ENCODE assay signal across 8 cellular contexts in genomic region chr7:77327932-77328628, GRCh38.
A peak's percentile ranks its signal among the peaks of the same experiment; 100 is the strongest.
DNase-seq lines count a peak whose midpoint lies in the region; ATAC-seq and TF ChIP-seq lines count a peak whose summit lies in the region.

No MANE protein-coding gene starts in this region.

- CTCF ChIA-PET in Caco-2 (lab: Charles Lee), result no interaction called here

- H3K27me3 ChIP-seq in Caco-2 (replicated peaks; ENCODE audit: control insufficient read depth, insufficient read depth, low read length), result no peaks in the 10 kb centered on the region
- no peaks in the 10 kb centered on the region for H3K27me3 ChIP-seq in adrenal gland

- H3K36me3 Mint-ChIP-seq in Caco-2 (ENCODE audit: insufficient read depth, unreplicated experiment), result peaks cover 12% of the 10 kb centered on the region
- peaks cover 0 to 26% (median 3%) of the 10 kb centered on the region in 3 donors for H3K36me3 Mint-ChIP-seq in naive thymus-derived CD8-positive, alpha-beta T cell

- H3K27ac Mint-ChIP-seq in Caco-2 (ENCODE audit: unreplicated experiment), result peak overlapping the region; percentile 21
- H3K27ac Mint-ChIP-seq in naive thymus-derived CD8-positive, alpha-beta T cell, result peak overlapping the region in 9 of 10 donors; percentile 9 to 89 (median 39)

- POLR2A ChIA-PET in Caco-2 (lab: Charles Lee), result no interaction called here
- POLR2A ChIA-PET in naive thymus-derived CD8-positive, alpha-beta T cell (lab: Charles Lee), result no interaction called here

- H3K9me3 Mint-ChIP-seq in Caco-2 (ENCODE audit: unreplicated experiment), result no peaks in the 10 kb centered on the region
- no peaks in the 10 kb centered on the region for H3K9me3 Mint-ChIP-seq in naive thymus-derived CD8-positive, alpha-beta T cell

- H3K9me3 ChIP-seq in Caco-2, result no peaks in the 10 kb centered on the region
- H3K9me3 ChIP-seq in adrenal gland (replicated peaks in 1 of 3), result no peaks in the 10 kb centered on the region

- intact Hi-C loops in Caco-2 (cut with micrococcal nuclease; ENCODE audit: unreplicated experiment) (loop anchor here (2.0 kb wide), 1 partner anchor 81 kb away; no protein-coding TSS in a partner anchor), adrenal gland (cut with DNase I) (loop anchor here in 1 of 2 donors (10.0 kb wide), 1 partner anchor 83 kb away; no protein-coding TSS in a partner anchor)

- peaks cover 20% of the 10 kb centered on the region for H3K4me1 ChIP-seq in Caco-2
- H3K4me1 ChIP-seq in adrenal gland (replicated peaks in 1 of 2), result peaks cover 16 to 32% of the 10 kb centered on the region in 2 donors

- H3K27ac ChIP-seq in adrenal gland, result peak overlapping the region in 3 of 5 donors; percentile 29 to 43 (median 34)

- TF ChIP-seq CTCF in Caco-2 (IDR thresholded peaks at IDR 0.05; ENCODE audit: insufficient read depth in 1 of 2, low read depth in 1 of 2, low read length in 1 of 2, severe bottlenecking in 1 of 2, unreplicated experiment in 1 of 2) (no peak), adrenal gland (IDR thresholded peaks at IDR 0.05) (no peak)

- peak; percentile 58 to 68 for ATAC-seq in naive thymus-derived CD8-positive, alpha-beta T cell

- peaks cover 16% of the 10 kb centered on the region for H3K4me1 Mint-ChIP-seq in Caco-2 (ENCODE audit: low read depth, unreplicated experiment)
- peaks cover 29 to 62% (median 49%) of the 10 kb centered on the region in 4 donors for H3K4me1 Mint-ChIP-seq in naive thymus-derived CD8-positive, alpha-beta T cell

- DNase-seq in Caco-2 (no peak), NCI-H69 (lab: John Stamatoyannopoulos, UW) (peak; percentile 59), adrenal gland (peak in 4 of 7 donors; percentile 23 to 61 (median 30)), iPS-NIHi11 (ENCODE audit: low spot score) (no peak), DMS114 treated with DMSO at 0.1 percent for 48 hours (lab: John Stamatoyannopoulos, UW; ENCODE audit: unreplicated experiment) (no peak), NCI-H1436 treated with DMSO at 0.1 percent for 48 hours (lab: John Stamatoyannopoulos, UW) (no peak), hippocampal formation (lab: John Stamatoyannopoulos, UW) (no peak)
- DNase-seq in naive thymus-derived CD8-positive, alpha-beta T cell, result peak in 6 of 10 donors; percentile 4 to 43 (median 24)

- TF ChIP-seq POLR2A in adrenal gland (IDR thresholded peaks at IDR 0.05), result no peak

- no TSS peak for BruUV-seq in Caco-2 (replicated peaks; lab: Mats Ljungman, UMichigan)

- H3K4me3 Mint-ChIP-seq in Caco-2 (ENCODE audit: unreplicated experiment), result no peak overlapping the region
- peak overlapping the region; percentile 34 to 75 (median 62) for H3K4me3 Mint-ChIP-seq in naive thymus-derived CD8-positive, alpha-beta T cell

- H3K36me3 ChIP-seq in Caco-2 (ENCODE audit: control insufficient read depth, insufficient read depth, low read length), result no peaks in the 10 kb centered on the region
- no peaks in the 10 kb centered on the region for H3K36me3 ChIP-seq in adrenal gland (replicated peaks in 1 of 2)

- 23 to 28% (median 25%) methylated on average over 4 to 6 of the region's 6 CpGs for WGBS in adrenal gland, 4 donors

- H3K4me3 ChIP-seq in Caco-2 (ENCODE audit: low read depth, low read length) (no peak overlapping the region), adrenal gland (no peak overlapping the region)

- no peaks in the 10 kb centered on the region for H3K27me3 Mint-ChIP-seq in Caco-2 (ENCODE audit: insufficient read depth, unreplicated experiment)
- no peaks in the 10 kb centered on the region for H3K27me3 Mint-ChIP-seq in naive thymus-derived CD8-positive, alpha-beta T cell

Comparison
In these comparisons a context has a peak if more than half of its experiments do, and no peak if none do; other contexts are left out.
1. DNase-seq: peak in NCI-H69 (single experiment), adrenal gland (4 of 7) and naive thymus-derived CD8-positive, alpha-beta T cell (6 of 10); none in Caco-2 (0 of 2), iPS-NIHi11 (single experiment), DMS114 treated with DMSO at 0.1 percent for 48 hours (single experiment), NCI-H1436 treated with DMSO at 0.1 percent for 48 hours (single experiment) and hippocampal formation (0 of 2).